In genomic region chr4:2202789-2203188, GRCh38 we compare ENCODE assay signal across 1 cellular context.
TF ChIP-seq lines count a peak whose summit lies in the region.

No MANE protein-coding gene starts in this region.

TF ChIP-seq in HepG2, 621 proteins besides CTCF, POLR2A, EP300 and RAD21 (continued from another document):
- TF ChIP-seq SOX5 (CRISPR knock-in tag; IDR thresholded peaks at IDR 0.05; ENCODE audit: borderline replicate concordance), result peak; percentile 68; the same call in 1 of the 2 replicates
